8 cellular contexts compared by ENCODE assay signal in genomic region chr11:63671322-63672155, GRCh38. TPM values are rescaled to one million over a fixed set of nuclear protein-coding genes. Genes with fewer than 3 reads are reported as not detected.
A peak's percentile ranks its signal among the peaks of the same experiment; 100 is the strongest.
DNase-seq lines count a peak whose midpoint lies in the region; ATAC-seq, FAIRE-seq and TF ChIP-seq lines count a peak whose summit lies in the region.

ATL3 (minus strand) TSS chr11:63671376; CDS start chr11:63671335, 41 bp downstream.

- 11% methylated on average over 69 of the region's 69 CpGs for WGBS in pancreas, 2 donors
- 26 to 55% methylated on average over 13 to 29 of the region's 69 CpGs for WGBS in thyroid gland, 2 donors

- no peak for TF ChIP-seq CTCF in GM12864 (IDR thresholded peaks at IDR 0.05; ENCODE audit: low read depth, low read length, missing control alignments)
- no peak for TF ChIP-seq CTCF in pancreas (IDR thresholded peaks at IDR 0.05)
- TF ChIP-seq CTCF in thyroid gland (IDR thresholded peaks at IDR 0.05), result peak in 1 of 6 experiments; percentile 22

- peak within 1 kb of the TSS; percentile 91 to 99 (median 96) for H3K27ac ChIP-seq in pancreas
- peak within 1 kb of the TSS; percentile 98 to 100 (median 98) for H3K27ac ChIP-seq in thyroid gland

- H3K9me3 ChIP-seq in pancreas (no peaks in the 10 kb centered on the region), thyroid gland (no peaks in the 10 kb centered on the region)

- H3K27me3 ChIP-seq in pancreas, result no peaks in the 10 kb centered on the region
- H3K27me3 ChIP-seq in thyroid gland, result no peaks in the 10 kb centered on the region

- peak within 1 kb of the TSS; percentile 80 for H3K4me3 ChIP-seq in GM12864 (ENCODE audit: low read depth, low read length)
- H3K4me3 ChIP-seq in pancreas, result peak within 1 kb of the TSS; percentile 86 to 97 (median 90)
- H3K4me3 ChIP-seq in thyroid gland (replicated peaks in 1 of 3), result peak within 1 kb of the TSS; percentile 73 to 93 (median 83)

- FAIRE-seq in pancreas (lab: Jason Lieb, UNC), result no peak

- intact Hi-C loops in Right ventricle myocardium superior (cut with DNase I), result no loop called here
- intact Hi-C loops in pancreas (cut with DNase I), result no loop called here
- intact Hi-C loops in thyroid gland (cut with DNase I), result loop anchor here (5.0 kb wide), 1 partner anchor 66 kb away; no protein-coding TSS in a partner anchor

- H3K27ac Mint-ChIP-seq in activated naive CD8-positive, alpha-beta T cell treated with anti-CD3 and anti-CD28 coated beads, Interleukin-2, amount 50 U/mL, for 24 hours, result peak within 1 kb of the TSS; percentile 82

- peaks cover 3% of the 10 kb centered on the region for H3K36me3 Mint-ChIP-seq in activated naive CD8-positive, alpha-beta T cell treated with anti-CD3 and anti-CD28 coated beads, Interleukin-2, amount 50 U/mL, for 24 hours (ENCODE audit: low read depth)

- H3K4me1 ChIP-seq in pancreas (peaks cover 0 to 21% (median 12%) of the 10 kb centered on the region in 3 donors), thyroid gland (peaks cover 33 to 42% of the 10 kb centered on the region in 2 donors)

- H3K4me1 Mint-ChIP-seq in activated naive CD8-positive, alpha-beta T cell treated with anti-CD3 and anti-CD28 coated beads, Interleukin-2, amount 50 U/mL, for 24 hours, result peaks cover 49% of the 10 kb centered on the region

- TF ChIP-seq POLR2A in thyroid gland (IDR thresholded peaks at IDR 0.05), result peak; percentile 39 to 79

- H3K9me3 Mint-ChIP-seq in activated naive CD8-positive, alpha-beta T cell treated with anti-CD3 and anti-CD28 coated beads, Interleukin-2, amount 50 U/mL, for 24 hours, result no peaks in the 10 kb centered on the region

- H3K4me3 Mint-ChIP-seq in activated naive CD8-positive, alpha-beta T cell treated with anti-CD3 and anti-CD28 coated beads, Interleukin-2, amount 50 U/mL, for 24 hours, result peak within 1 kb of the TSS; percentile 81

- H3K36me3 ChIP-seq in pancreas (no peaks in the 10 kb centered on the region), thyroid gland (no peaks in the 10 kb centered on the region)

- ATAC-seq in HG02678 (IDR thresholded peaks at IDR 0.05; ENCODE audit: unreplicated experiment) (peak; percentile 92), Right ventricle myocardium superior (ENCODE audit: poor library complexity) (peak; percentile 96), pancreas (peak; percentile 92 to 96 (median 93))
- ATAC-seq in activated naive CD8-positive, alpha-beta T cell treated with anti-CD3 and anti-CD28 coated beads, Interleukin-2, amount 50 U/mL, for 24 hours, result peak; percentile 84

- DNase-seq in GM12864 (ENCODE audit: low read depth) (peak; percentile 91), NCI-H1105 treated with DMSO at 0.1 percent for 48 hours (lab: John Stamatoyannopoulos, UW) (peak; percentile 88), SW480 (ENCODE audit: low spot score) (peak; percentile 97), Right ventricle myocardium superior (peak; percentile 99), pancreas (peak; percentile 96 to 99 (median 98)), thyroid gland (peak; percentile 98 to 99)
- peak; percentile 92 for DNase-seq in activated naive CD8-positive, alpha-beta T cell treated with anti-CD3 and anti-CD28 coated beads, Interleukin-2, amount 50 U/mL, for 24 hours

- no peaks in the 10 kb centered on the region for H3K27me3 Mint-ChIP-seq in activated naive CD8-positive, alpha-beta T cell treated with anti-CD3 and anti-CD28 coated beads, Interleukin-2, amount 50 U/mL, for 24 hours

RNA-seq across cellular contexts. Expression of gene ATL3, which starts in this region (rescaled TPM):
- 12.8 TPM for total RNA-seq in Right ventricle myocardium superior
- 10 to 100 TPM; 23.5 to 40.7 (median 29.4) TPM for total RNA-seq in pancreas
- 1 to 10 TPM; 6.1 to 6.9 TPM for polyA plus RNA-seq in pancreas
- 100 to 1,000 TPM in 2 of 4 donors, 10 to 100 TPM in 2; 78.7 to 106 (median 98.4) TPM for total RNA-seq in thyroid gland

Comparison
In these comparisons a context has a peak if more than half of its experiments do, and no peak if none do; other contexts are left out.
1. Peak in every context shown above with its lines: DNase-seq, ATAC-seq, H3K4me3 ChIP-seq and H3K27ac ChIP-seq.